In genomic region chr18:49515003-49515402, GRCh38 we compare ENCODE assay signal across 3 cellular contexts. TPM values are rescaled to one million over a fixed set of nuclear protein-coding genes. Genes with fewer than 3 reads are reported as not detected.
"Had no signal": no experiment of that assay in that cellular context is flagged by ENCODE, and none has a peak within 500 bp of the region (broad histone marks: within the 10 kb centered on the region; RNA-seq: fewer than 3 reads in every experiment).

No MANE protein-coding gene starts in this region.

RNA-seq across cellular contexts. Expression of gene LIPG, which starts 46.9 kb away (rescaled TPM):
- total RNA-seq: activated CD4-positive, alpha-beta memory T cell treated with anti-CD3 and anti-CD28 coated beads, Interleukin-2, amount 10 ng/mL, durations not matched to agents 7 days and 5 days; T-helper 1 cell treated with Interleukin-12 subunit alpha and Interleukin-12 subunit beta and Interleukin-4 antibody, amounts not matched to agents 30 ng/mL and 1 ng/mL, for 36 hours; T-helper 17 cell had no signal
